Comparison of ENCODE assay signal across 2 cellular contexts in genomic region chr15:69324031-69324430, GRCh38.
TF ChIP-seq lines count a peak whose summit lies in the region.

No MANE protein-coding gene starts in this region.

TF ChIP-seq in SK-N-SH treated with all-trans-retinoic acid at 6 μM for 48 hours, 23 proteins besides CTCF, POLR2A, EP300 and RAD21 (continued from another document):
- TF ChIP-seq CSRNP3 (CRISPR knock-in tag; IDR thresholded peaks at IDR 0.05) (no peak), ZNF70 (CRISPR knock-in tag; IDR thresholded peaks at IDR 0.05) (no peak), BACH2 (CRISPR knock-in tag; IDR thresholded peaks at IDR 0.05; ENCODE audit: borderline replicate concordance) (no peak), SNAI2 (CRISPR knock-in tag; IDR thresholded peaks at IDR 0.05) (no peak), CSDC2 (CRISPR knock-in tag; IDR thresholded peaks at IDR 0.05) (no peak), RARB (CRISPR knock-in tag; IDR thresholded peaks at IDR 0.05) (no peak), ZNF8 (CRISPR knock-in tag; IDR thresholded peaks at IDR 0.05) (no peak), PPARA (CRISPR knock-in tag; IDR thresholded peaks at IDR 0.05; ENCODE audit: borderline replicate concordance) (no peak)

TF ChIP-seq in SK-N-SH, 30 proteins besides CTCF, POLR2A, EP300 and RAD21 (continued from another document):
- TF ChIP-seq USF2 (IDR thresholded peaks at IDR 0.05; ENCODE audit: borderline replicate concordance, low read depth, low read length) = no peak
- no peak for TF ChIP-seq ZBTB33 (IDR thresholded peaks at IDR 0.05; ENCODE audit: borderline replicate concordance, low read depth)
- TF ChIP-seq SIN3A (IDR thresholded peaks at IDR 0.05; ENCODE audit: borderline replicate concordance, low read depth, low read length) = no peak
- no peak for TF ChIP-seq EZH2phosphoT487 (IDR thresholded peaks at IDR 0.05; ENCODE audit: borderline replicate concordance, low read depth)
- TF ChIP-seq GABPA (IDR thresholded peaks at IDR 0.05; ENCODE audit: low read depth) = no peak
- TF ChIP-seq NFIC (IDR thresholded peaks at IDR 0.05; ENCODE audit: borderline replicate concordance) = no peak
